In genomic region chr22:46736705-46737104, GRCh38 we compare ENCODE assay signal across 8 cellular contexts.
DNase-seq lines count a peak whose midpoint lies in the region; ATAC-seq lines count a peak whose summit lies in the region.

No MANE protein-coding gene starts in this region.

- peaks cover 17% of the 10 kb centered on the region for H3K36me3 Mint-ChIP-seq in stimulated activated naive CD8-positive, alpha-beta T cell treated with anti-CD3 and anti-CD28 coated beads, Interleukin-15, Interleukin-2, amounts not matched to agents 100 ng/mL and 50 ng/mL, for 24 hours (ENCODE audit: low read depth)

- peak overlapping the region; percentile 75 to 78 for H3K4me3 ChIP-seq in mucosa of rectum (ENCODE audit: low read length in 2 of 2)

- H3K27me3 Mint-ChIP-seq in stimulated activated naive CD8-positive, alpha-beta T cell treated with anti-CD3 and anti-CD28 coated beads, Interleukin-15, Interleukin-2, amounts not matched to agents 100 ng/mL and 50 ng/mL, for 24 hours, result no peaks in the 10 kb centered on the region

- H3K27ac ChIP-seq in caudate nucleus (ENCODE audit: low read depth, low read length) (peak overlapping the region; percentile 13), mucosa of rectum (ENCODE audit: low read depth in 2 of 2, low read length in 2 of 2) (peak overlapping the region; percentile 70 to 83)

- H3K9ac ChIP-seq in mucosa of rectum (ENCODE audit: low read depth in 1 of 2, low read length in 2 of 2), result peak overlapping the region; percentile 5 to 77

- no peak for ATAC-seq in stimulated activated naive CD8-positive, alpha-beta T cell treated with anti-CD3 and anti-CD28 coated beads, Interleukin-15, Interleukin-2, amounts not matched to agents 100 U/mL and 50 U/mL, for 24 hours
- no peak for ATAC-seq in HG02610 (IDR thresholded peaks at IDR 0.05; ENCODE audit: unreplicated experiment)

- H3K9me3 Mint-ChIP-seq in stimulated activated naive CD8-positive, alpha-beta T cell treated with anti-CD3 and anti-CD28 coated beads, Interleukin-15, Interleukin-2, amounts not matched to agents 100 ng/mL and 50 ng/mL, for 24 hours, result no peaks in the 10 kb centered on the region

- peaks cover 68% of the 10 kb centered on the region for H3K4me1 Mint-ChIP-seq in stimulated activated naive CD8-positive, alpha-beta T cell treated with anti-CD3 and anti-CD28 coated beads, Interleukin-15, Interleukin-2, amounts not matched to agents 100 ng/mL and 50 ng/mL, for 24 hours (ENCODE audit: low read depth)

- peak overlapping the region; percentile 96 for H3K4me3 Mint-ChIP-seq in stimulated activated naive CD8-positive, alpha-beta T cell treated with anti-CD3 and anti-CD28 coated beads, Interleukin-15, Interleukin-2, amounts not matched to agents 100 ng/mL and 50 ng/mL, for 24 hours

- no peaks in the 10 kb centered on the region for H3K9me3 ChIP-seq in mucosa of rectum (ENCODE audit: control insufficient read depth in 2 of 2, low read length in 2 of 2)

- DNase-seq in stimulated activated naive CD8-positive, alpha-beta T cell treated with anti-CD3 and anti-CD28 coated beads, Interleukin-15, Interleukin-2, amounts not matched to agents 100 U/mL and 50 U/mL, for 24 hours, result no peak
- DNase-seq in caudate nucleus (lab: John Stamatoyannopoulos, UW) (no peak), activated gamma-delta T cell treated with Interleukin-2 at 50 U/mL for 16 hours (no peak), kidney tubule cell (ENCODE audit: low spot score) (no peak)
- no peak for DNase-seq in activated CD4-positive, CD25-positive, alpha-beta regulatory T cell (lab: John Stamatoyannopoulos, UW)

- H3K27me3 ChIP-seq in mucosa of rectum (ENCODE audit: control insufficient read depth in 2 of 2, insufficient read depth in 2 of 2, low read length in 2 of 2), result no peaks in the 10 kb centered on the region

- H3K4me1 ChIP-seq in mucosa of rectum (ENCODE audit: control insufficient read depth in 2 of 2, insufficient read depth in 2 of 2, low read length in 2 of 2), result peaks cover 55 to 63% of the 10 kb centered on the region in 2 donors

- no peaks in the 10 kb centered on the region for H3K36me3 ChIP-seq in mucosa of rectum (ENCODE audit: control insufficient read depth in 2 of 2, insufficient read depth in 2 of 2, low read length in 2 of 2)

- H3K27ac Mint-ChIP-seq in stimulated activated naive CD8-positive, alpha-beta T cell treated with anti-CD3 and anti-CD28 coated beads, Interleukin-15, Interleukin-2, amounts not matched to agents 100 ng/mL and 50 ng/mL, for 24 hours, result peak overlapping the region; percentile 99
